ENCODE assay signal across 8 cellular contexts in genomic region chr16:50326835-50327465, GRCh38. TPM values are rescaled to one million over a fixed set of nuclear protein-coding genes. Genes with fewer than 3 reads are reported as not detected.
DNase-seq lines count a peak whose midpoint lies in the region; ATAC-seq, FAIRE-seq and TF ChIP-seq lines count a peak whose summit lies in the region.

No MANE protein-coding gene starts in this region.

- no peak overlapping the region for H3K4me3 Mint-ChIP-seq in activated CD4-positive, alpha-beta T cell treated with anti-CD3 and anti-CD28 coated beads, Interleukin-2, amount 10 ng/mL, durations not matched to agents 7 days and 5 days

- CTCF ChIA-PET in activated CD4-positive, alpha-beta T cell treated with anti-CD3 and anti-CD28 coated beads, Interleukin-2, amount 10 ng/mL, durations not matched to agents 7 days and 5 days (lab: Charles Lee), result interaction anchor here (0.6 to 3.9 kb wide), 51 partner anchors 8 to 480 kb away, joined by 3 to 32 read pairs (median 5); partner anchors contain the start of gene CNEP1R1
- CTCF ChIA-PET in H1 (lab: Charles Lee; ENCODE audit: partially characterized antibody), result interaction anchor here (0.6 to 7.5 kb wide), 29 partner anchors 10 to 351 kb away, joined by 3 to 92 read pairs (median 4); no protein-coding TSS in a partner anchor

- H3K27me3 Mint-ChIP-seq in activated CD4-positive, alpha-beta T cell treated with anti-CD3 and anti-CD28 coated beads, Interleukin-2, amount 10 ng/mL, durations not matched to agents 7 days and 5 days, result no peaks in the 10 kb centered on the region

- H2BK120ac ChIP-seq in H1 (replicated peaks; ENCODE audit: low read depth, low read length), result no peak overlapping the region

- H3K18ac ChIP-seq in H1 (ENCODE audit: extremely low read depth, low read length), result no peak overlapping the region

- no peak overlapping the region for H4K5ac ChIP-seq in H1 (ENCODE audit: insufficient read length, low read depth, low read length)

- H3K4me3 ChIP-seq in AG09309 (ENCODE audit: control insufficient read depth, low read depth, low read length) (no peak overlapping the region), H1 (ENCODE audit: extremely low read depth in 1 of 4, insufficient read depth in 2 of 4, low read depth in 3 of 4, low read length in 4 of 4) (no peak overlapping the region), ovary (no peak overlapping the region)

- peak; percentile 67 for TF ChIP-seq CTCF in AG09309 (IDR thresholded peaks at IDR 0.05; ENCODE audit: control insufficient read depth, insufficient read depth, low read depth, low read length, missing control alignments)
- TF ChIP-seq CTCF in H1 (IDR thresholded peaks at IDR 0.05; ENCODE audit: control extremely low read depth in 1 of 3, insufficient read depth in 1 of 3, low read depth in 1 of 3, low read length in 3 of 3), result peak; percentile 43 to 72 (median 69)
- TF ChIP-seq CTCF in omental fat pad (IDR thresholded peaks at IDR 0.05), result no peak
- peak in 1 of 3 donors; percentile 23 for TF ChIP-seq CTCF in ovary (IDR thresholded peaks at IDR 0.05)

- H3K36me3 ChIP-seq in H1 (ENCODE audit: control insufficient read depth in 2 of 4, insufficient read depth in 4 of 4, low read length in 3 of 4) (peaks cover 6 to 54% (median 30%) of the 10 kb centered on the region in 4 experiments; a peak in 7 of 8 replicates), ovary (no peaks in the 10 kb centered on the region)

- H3K36me3 Mint-ChIP-seq in activated CD4-positive, alpha-beta T cell treated with anti-CD3 and anti-CD28 coated beads, Interleukin-2, amount 10 ng/mL, durations not matched to agents 7 days and 5 days (ENCODE audit: low read depth), result peaks cover 63% of the 10 kb centered on the region

- no peak overlapping the region for H4K91ac ChIP-seq in H1 (replicated peaks; ENCODE audit: insufficient read length, low read length)

- H3K4ac ChIP-seq in H1 (replicated peaks; ENCODE audit: insufficient read length, low read depth, low read length), result no peak overlapping the region

- H4K8ac ChIP-seq in H1 (ENCODE audit: extremely low read depth, insufficient read depth, low read length), result no peak overlapping the region

- H3K56ac ChIP-seq in H1 (replicated peaks; ENCODE audit: insufficient read length, low read depth, low read length), result no peak overlapping the region

- no peaks in the 10 kb centered on the region; the same call in 1 of the 2 replicates for H3K79me1 ChIP-seq in H1 (ENCODE audit: low read depth, low read length)

- H3K27ac ChIP-seq in H1 (ENCODE audit: low read depth, low read length) (no peak overlapping the region), ovary (peak overlapping the region in 1 of 2 donors; percentile 3)

- no peaks in the 10 kb centered on the region for H3K23me2 ChIP-seq in H1 (ENCODE audit: low read depth, low read length)

- peaks cover 68% of the 10 kb centered on the region for H3K4me1 Mint-ChIP-seq in activated CD4-positive, alpha-beta T cell treated with anti-CD3 and anti-CD28 coated beads, Interleukin-2, amount 10 ng/mL, durations not matched to agents 7 days and 5 days

- H2BK5ac ChIP-seq in H1 (ENCODE audit: low read depth, low read length), result no peak overlapping the region

- H3K9me3 ChIP-seq in H1 (ENCODE audit: insufficient read depth in 2 of 2, low read depth in 1 of 2, low read length in 1 of 2) (no peaks in the 10 kb centered on the region), ovary (no peaks in the 10 kb centered on the region)

- no peak overlapping the region for H2AK5ac ChIP-seq in H1 (ENCODE audit: low read depth, low read length)

- H4K20me1 ChIP-seq in H1 (replicated peaks in 1 of 2; ENCODE audit: control insufficient read depth in 1 of 2, insufficient read depth in 2 of 2, low read length in 2 of 2), result peaks cover 2 to 5% of the 10 kb centered on the region in 2 experiments

- no peaks in the 10 kb centered on the region for H3K4me1 ChIP-seq in H1 (replicated peaks in 1 of 4; ENCODE audit: control insufficient read depth in 3 of 4, insufficient read depth in 4 of 4, low read length in 3 of 4)
- H3K4me1 ChIP-seq in ovary (ENCODE audit: insufficient read depth), result peaks cover 3% of the 10 kb centered on the region

- H3K23ac ChIP-seq in H1 (ENCODE audit: insufficient read length), result no peak overlapping the region

- no peak overlapping the region for H2BK12ac ChIP-seq in H1 (ENCODE audit: low read depth, low read length)

- H3K14ac ChIP-seq in H1 (ENCODE audit: insufficient read length), result no peak overlapping the region

- no peak overlapping the region for H2BK20ac ChIP-seq in H1 (ENCODE audit: low read length)

- DNase-seq in AG09309 (ENCODE audit: low read depth), result no peak
- DNase-seq in activated CD4-positive, alpha-beta T cell treated with anti-CD3 and anti-CD28 coated beads, Interleukin-2, amount 10 ng/mL, durations not matched to agents 7 days and 5 days, result peak; percentile 87
- peak in 1 of 2 experiments; percentile 58 for DNase-seq in H1 (ENCODE audit: low read depth in 1 of 2, low spot score in 2 of 2)
- no peak for DNase-seq in omental fat pad (ENCODE audit: low spot score)
- no peak for DNase-seq in NCI-H2107 treated with DMSO at 0.1 percent for 48 hours (lab: John Stamatoyannopoulos, UW; ENCODE audit: unreplicated experiment)
- no peak for DNase-seq in ovary

- H3K79me2 ChIP-seq in H1 (ENCODE audit: control insufficient read depth in 1 of 2, insufficient read depth in 2 of 2, low read length in 2 of 2), result no peaks in the 10 kb centered on the region

- no peak for TF ChIP-seq EP300 in H1 (IDR thresholded peaks at IDR 0.05; ENCODE audit: borderline replicate concordance in 1 of 2, low read depth in 2 of 2, low read length in 2 of 2)
- no peak for TF ChIP-seq EP300 in ovary (IDR thresholded peaks at IDR 0.05)

- no peaks in the 10 kb centered on the region for H3K27me3 ChIP-seq in H1 (replicated peaks in 1 of 4; ENCODE audit: control insufficient read depth in 3 of 4, extremely low read depth in 1 of 4, insufficient read depth in 3 of 4, low read length in 3 of 4)
- H3K27me3 ChIP-seq in ovary, result no peaks in the 10 kb centered on the region

- intact Hi-C loops in ovary (cut with DNase I), result no loop called here

- no peaks in the 10 kb centered on the region for H3K9me3 Mint-ChIP-seq in activated CD4-positive, alpha-beta T cell treated with anti-CD3 and anti-CD28 coated beads, Interleukin-2, amount 10 ng/mL, durations not matched to agents 7 days and 5 days

- POLR2A ChIA-PET in activated CD4-positive, alpha-beta T cell treated with anti-CD3 and anti-CD28 coated beads, Interleukin-2, amount 10 ng/mL, durations not matched to agents 7 days and 5 days (lab: Charles Lee), result interaction anchor here (1.1 kb wide), 2 partner anchors 28 to 415 kb away, joined by 3 to 6 read pairs; partner anchors contain the start of gene CYLD
- POLR2A ChIA-PET in H1 (lab: Charles Lee; ENCODE audit: partially characterized antibody), result interaction anchor here (0.8 to 1.1 kb wide), 5 partner anchors 12 to 49 kb away, joined by 3 to 5 read pairs (median 4); no protein-coding TSS in a partner anchor

- no peak overlapping the region for H2AFZ ChIP-seq in H1 (ENCODE audit: low read length)

- FAIRE-seq in H1 (lab: Jason Lieb, UNC), result peak; percentile 79

- ATAC-seq in GM18861 (IDR thresholded peaks at IDR 0.05; ENCODE audit: unreplicated experiment) (peak; percentile 63), HG03520 (IDR thresholded peaks at IDR 0.05; ENCODE audit: unreplicated experiment) (peak; percentile 70), omental fat pad (ENCODE audit: low FRiP score) (peak; percentile 41)

- no peak overlapping the region for H3K4me2 ChIP-seq in H1 (ENCODE audit: insufficient read depth in 1 of 2, low read depth in 2 of 2, low read length in 2 of 2)

- TF ChIP-seq RAD21 in H1 (IDR thresholded peaks at IDR 0.05 in 1 of 2, conservative IDR thresholded peaks at IDR 0.05 in 1 of 2; ENCODE audit: low read depth in 2 of 2, low read length in 2 of 2), result peak; percentile 59 to 66

- no peak overlapping the region for H2BK15ac ChIP-seq in H1 (ENCODE audit: low read length)

- TF ChIP-seq POLR2A in H1 (IDR thresholded peaks at IDR 0.05; ENCODE audit: control extremely low read depth in 1 of 2, low read depth in 2 of 2, low read length in 2 of 2) (no peak), ovary (IDR thresholded peaks at IDR 0.05) (no peak)

- no peak overlapping the region for H3K9ac ChIP-seq in H1 (replicated peaks in 1 of 4; ENCODE audit: extremely low read depth in 1 of 4, low read depth in 3 of 4, low read length in 3 of 4)

- WGBS in H1 (ENCODE audit: extremely low coverage in 1 of 2, insufficient coverage in 1 of 2, insufficient read length in 1 of 2, insufficient replicate concordance in 2 of 2, low coverage in 1 of 2, low lambda C conversion rate in 2 of 2, missing lambda C conversion rate in 1 of 2), 2 experiments, result 84% methylated on average over 7 of the region's 7 CpGs; no CpG with 5 or more reads in 1 of the 2 experiments
- 60 to 64% (median 63%) methylated on average over 7 of the region's 7 CpGs for WGBS in ovary, 3 donors

- peak overlapping the region; percentile 81 for H3K27ac Mint-ChIP-seq in activated CD4-positive, alpha-beta T cell treated with anti-CD3 and anti-CD28 coated beads, Interleukin-2, amount 10 ng/mL, durations not matched to agents 7 days and 5 days

TF ChIP-seq in H1, 55 proteins besides CTCF, POLR2A, EP300 and RAD21 (continues in another document):
- TF ChIP-seq CBX5 (IDR thresholded peaks at IDR 0.05; ENCODE audit: low read depth, low read length) (no peak), RBBP5 (IDR thresholded peaks at IDR 0.05; ENCODE audit: borderline replicate concordance, low read depth, low read length) (no peak), CHD2 (IDR thresholded peaks at IDR 0.05; ENCODE audit: low read length) (no peak), SIN3A (conservative IDR thresholded peaks at IDR 0.05 in 1 of 2, IDR thresholded peaks at IDR 0.05 in 1 of 2; ENCODE audit: low read depth in 1 of 2, low read length in 2 of 2) (no peak), TCF12 (IDR thresholded peaks at IDR 0.05; ENCODE audit: low read depth, low read length) (no peak), FOSL1 (IDR thresholded peaks at IDR 0.05; ENCODE audit: insufficient read depth, low read depth, low read length) (no peak), TAF1 (IDR thresholded peaks at IDR 0.05; ENCODE audit: low read depth, low read length) (no peak)

RNA-seq across cellular contexts. Expression of gene BRD7, which starts 41.8 kb away (rescaled TPM):
- total RNA-seq in activated CD4-positive, alpha-beta T cell treated with anti-CD3 and anti-CD28 coated beads, Interleukin-2, amount 10 ng/mL, durations not matched to agents 7 days and 5 days, result 100 to 1,000 TPM; 102 to 105 TPM
- 119 and 120 TPM in 2 replicates for total RNA-seq in H1 (2021; fragmentation: NEBNext Ultra II Directional; extraction: Animal tissue kit (Norgen Biotek cat#: 25700))
- polyA plus RNA-seq in H1 (2011; rRNA removed) (27.7 and 42.5 TPM in 2 replicates), ovary (10 to 100 TPM; 33.9 to 75.1 TPM)
- polyA plus RNA-seq in H1 (2011; cell fraction: cytosol; rRNA removed), result 45.8 TPM
- 101 TPM for polyA plus RNA-seq in H1 (2011; cell fraction: nucleus; rRNA removed)
- 76.6 to 117 TPM (median 91.0 TPM) in 4 replicates for polyA plus RNA-seq in H1 (2012, experiment 1 of 2)
- polyA plus RNA-seq in H1 (2012, experiment 2 of 2), result 11.0 TPM
- polyA plus RNA-seq in H1 (2013, experiment 1 of 2), result 160 TPM
- 158 TPM for polyA plus RNA-seq in H1 (2013, experiment 2 of 2)
- 69.2 and 75.1 TPM in 2 replicates for polyA minus RNA-seq in H1 (2011; rRNA and poly(A)+ RNA removed)
- 31.0 TPM for polyA minus RNA-seq in H1 (2011; cell fraction: cytosol; rRNA and poly(A)+ RNA removed)
- 169 TPM for polyA minus RNA-seq in H1 (2011; cell fraction: nucleus; rRNA and poly(A)+ RNA removed)
- total RNA-seq in omental fat pad (10 to 100 TPM; 29.9 to 41.2 (median 38.9) TPM), ovary (10 to 100 TPM; 30.0 to 58.7 (median 53.5) TPM)

Comparison
In these comparisons a context has a peak if more than half of its experiments do, and no peak if none do; other contexts are left out.
1. CTCF ChIP-seq: peak in AG09309 (single experiment) and H1 (3 of 3); none in omental fat pad (0 of 3).
2. Peak in every context shown above with its lines, with median percentiles within 50 percentile points of each other: ATAC-seq.